ENCODE assay signal across 35 cellular contexts in the genomic region with DNA sequence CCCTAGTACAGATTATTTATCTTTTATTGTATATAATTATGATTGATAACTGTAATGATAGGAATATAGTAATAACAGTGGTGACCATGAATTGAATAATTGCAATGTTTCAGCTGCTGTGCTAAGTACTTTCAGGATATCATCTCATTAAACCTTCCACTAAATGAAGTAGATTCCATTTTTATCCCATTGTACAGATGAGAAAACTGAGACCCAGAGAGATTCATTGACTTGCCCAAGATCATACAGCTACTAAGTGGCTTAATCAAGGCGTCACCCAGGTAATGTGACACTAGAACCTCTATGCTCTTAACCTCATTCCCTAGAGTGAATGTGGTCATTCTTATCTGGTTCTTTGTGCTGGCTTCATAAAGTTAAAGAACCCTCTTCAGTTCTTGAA.
"Had no signal": no experiment of that assay in that cellular context is flagged by ENCODE, and none has a peak within 500 bp of the region (broad histone marks: within the 10 kb centered on the region; RNA-seq: fewer than 3 reads in every experiment).

No MANE protein-coding gene starts in this region.

- DNase-seq: Karpas-422, Kasumi-1, MG63, MM.1S, MV-4-11, NCI-H1048, NCI-H1092, NCI-H1092 treated with DMSO at 0.1 percent for 48 hours, NCI-H1105, NCI-H1105 treated with DMSO at 0.1 percent for 48 hours, NCI-H1417, NCI-H1417 treated with DMSO at 0.1 percent for 48 hours, NCI-H1436, NCI-H1436 treated with DMSO at 0.1 percent for 48 hours, NCI-H146, NCI-H1694, NCI-H1694 treated with DMSO at 0.1 percent for 48 hours, NCI-H187, NCI-H187 treated with DMSO at 0.1 percent for 48 hours, NCI-H1930, NCI-H2029, NCI-H2029 treated with DMSO at 0.1 percent for 48 hours, NCI-H2081, NCI-H2081 treated with DMSO at 0.1 percent for 48 hours, NCI-H2107, NCI-H2171, NCI-H2171 treated with DMSO at 0.1 percent for 48 hours, NCI-H2227 treated with DMSO at 0.1 percent for 48 hours, NCI-H226, NCI-H345, NCI-H446, NCI-H446 treated with DMSO at 0.1 percent for 48 hours, NCI-H510A, NCI-H510A treated with DMSO at 0.1 percent for 48 hours, NCI-H524 had no signal

- H3K27me3 ChIP-seq: MG63 had no signal

- H3K4me3 ChIP-seq: MG63 had no signal

- H3K9me3 ChIP-seq: MG63 had no signal

- H3K36me3 ChIP-seq: MG63 had no signal
